In the genomic region with DNA sequence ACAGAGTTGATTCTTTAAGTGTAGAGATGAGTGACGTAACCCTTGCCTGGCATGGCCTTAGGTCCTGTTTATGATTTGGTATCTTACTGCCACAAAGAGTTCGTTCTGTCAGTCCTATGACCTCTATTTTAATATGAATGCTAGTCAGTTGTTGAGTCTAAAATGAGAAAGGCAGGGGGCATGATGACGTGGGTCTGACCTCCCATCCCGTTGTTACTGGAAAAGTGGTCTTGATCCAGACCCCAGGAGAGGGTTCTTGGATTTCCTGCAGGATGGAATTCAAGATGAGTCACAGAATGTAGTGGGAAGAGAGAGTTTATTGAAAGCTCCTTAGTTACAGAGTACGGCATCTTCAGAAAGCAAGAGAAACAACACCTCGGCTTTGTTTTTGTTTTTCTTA, we compare ENCODE assay signal across 1 cellular context.
TF ChIP-seq lines count a peak whose summit lies in the region.

No MANE protein-coding gene starts in this region.

TF ChIP-seq in GM23338, 12 proteins besides CTCF, POLR2A, EP300 and RAD21 (continued from another document):
- TF ChIP-seq, protein P1, sequence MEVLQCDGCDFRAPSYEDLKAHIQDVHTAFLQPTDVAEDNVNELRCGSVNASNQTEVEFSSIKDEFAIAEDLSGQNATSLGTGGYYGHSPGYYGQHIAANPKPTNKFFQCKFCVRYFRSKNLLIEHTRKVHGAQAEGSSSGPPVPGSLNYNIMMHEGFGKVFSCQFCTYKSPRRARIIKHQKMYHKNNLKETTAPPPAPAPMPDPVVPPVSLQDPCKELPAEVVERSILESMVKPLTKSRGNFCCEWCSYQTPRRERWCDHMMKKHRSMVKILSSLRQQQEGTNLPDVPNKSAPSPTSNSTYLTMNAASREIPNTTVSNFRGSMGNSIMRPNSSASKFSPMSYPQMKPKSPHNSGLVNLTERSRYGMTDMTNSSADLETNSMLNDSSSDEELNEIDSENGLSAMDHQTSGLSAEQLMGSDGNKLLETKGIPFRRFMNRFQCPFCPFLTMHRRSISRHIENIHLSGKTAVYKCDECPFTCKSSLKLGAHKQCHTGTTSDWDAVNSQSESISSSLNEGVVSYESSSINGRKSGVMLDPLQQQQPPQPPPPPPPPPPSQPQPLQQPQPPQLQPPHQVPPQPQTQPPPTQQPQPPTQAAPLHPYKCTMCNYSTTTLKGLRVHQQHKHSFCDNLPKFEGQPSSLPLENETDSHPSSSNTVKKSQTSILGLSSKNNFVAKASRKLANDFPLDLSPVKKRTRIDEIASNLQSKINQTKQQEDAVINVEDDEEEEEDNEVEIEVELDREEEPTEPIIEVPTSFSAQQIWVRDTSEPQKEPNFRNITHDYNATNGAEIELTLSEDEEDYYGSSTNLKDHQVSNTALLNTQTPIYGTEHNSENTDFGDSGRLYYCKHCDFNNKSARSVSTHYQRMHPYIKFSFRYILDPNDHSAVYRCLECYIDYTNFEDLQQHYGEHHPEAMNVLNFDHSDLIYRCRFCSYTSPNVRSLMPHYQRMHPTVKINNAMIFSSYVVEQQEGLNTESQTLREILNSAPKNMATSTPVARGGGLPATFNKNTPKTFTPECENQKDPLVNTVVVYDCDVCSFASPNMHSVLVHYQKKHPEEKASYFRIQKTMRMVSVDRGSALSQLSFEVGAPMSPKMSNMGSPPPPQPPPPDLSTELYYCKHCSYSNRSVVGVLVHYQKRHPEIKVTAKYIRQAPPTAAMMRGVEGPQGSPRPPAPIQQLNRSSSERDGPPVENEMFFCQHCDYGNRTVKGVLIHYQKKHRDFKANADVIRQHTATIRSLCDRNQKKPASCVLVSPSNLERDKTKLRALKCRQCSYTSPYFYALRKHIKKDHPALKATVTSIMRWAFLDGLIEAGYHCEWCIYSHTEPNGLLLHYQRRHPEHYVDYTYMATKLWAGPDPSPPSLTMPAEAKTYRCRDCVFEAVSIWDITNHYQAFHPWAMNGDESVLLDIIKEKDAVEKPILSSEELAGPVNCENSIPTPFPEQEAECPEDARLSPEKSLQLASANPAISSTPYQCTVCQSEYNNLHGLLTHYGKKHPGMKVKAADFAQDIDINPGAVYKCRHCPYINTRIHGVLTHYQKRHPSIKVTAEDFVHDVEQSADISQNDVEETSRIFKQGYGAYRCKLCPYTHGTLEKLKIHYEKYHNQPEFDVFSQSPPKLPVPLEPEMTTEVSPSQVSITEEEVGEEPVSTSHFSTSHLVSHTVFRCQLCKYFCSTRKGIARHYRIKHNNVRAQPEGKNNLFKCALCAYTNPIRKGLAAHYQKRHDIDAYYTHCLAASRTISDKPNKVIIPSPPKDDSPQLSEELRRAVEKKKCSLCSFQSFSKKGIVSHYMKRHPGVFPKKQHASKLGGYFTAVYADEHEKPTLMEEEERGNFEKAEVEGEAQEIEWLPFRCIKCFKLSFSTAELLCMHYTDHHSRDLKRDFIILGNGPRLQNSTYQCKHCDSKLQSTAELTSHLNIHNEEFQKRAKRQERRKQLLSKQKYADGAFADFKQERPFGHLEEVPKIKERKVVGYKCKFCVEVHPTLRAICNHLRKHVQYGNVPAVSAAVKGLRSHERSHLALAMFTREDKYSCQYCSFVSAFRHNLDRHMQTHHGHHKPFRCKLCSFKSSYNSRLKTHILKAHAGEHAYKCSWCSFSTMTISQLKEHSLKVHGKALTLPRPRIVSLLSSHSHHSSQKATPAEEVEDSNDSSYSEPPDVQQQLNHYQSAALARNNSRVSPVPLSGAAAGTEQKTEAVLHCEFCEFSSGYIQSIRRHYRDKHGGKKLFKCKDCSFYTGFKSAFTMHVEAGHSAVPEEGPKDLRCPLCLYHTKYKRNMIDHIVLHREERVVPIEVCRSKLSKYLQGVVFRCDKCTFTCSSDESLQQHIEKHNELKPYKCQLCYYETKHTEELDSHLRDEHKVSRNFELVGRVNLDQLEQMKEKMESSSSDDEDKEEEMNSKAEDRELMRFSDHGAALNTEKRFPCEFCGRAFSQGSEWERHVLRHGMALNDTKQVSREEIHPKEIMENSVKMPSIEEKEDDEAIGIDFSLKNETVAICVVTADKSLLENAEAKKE (CRISPR knock-in tag; IDR thresholded peaks at IDR 0.05), result no peak
- TF ChIP-seq STAT1 (IDR thresholded peaks at IDR 0.05; ENCODE audit: unreplicated experiment), result no peak
- TF ChIP-seq POLR2AphosphoS5 (IDR thresholded peaks at IDR 0.05; ENCODE audit: low read depth), result no peak
- TF ChIP-seq ZNF114 (CRISPR knock-in tag; IDR thresholded peaks at IDR 0.05), result no peak
- no peak for TF ChIP-seq NANOG (IDR thresholded peaks at IDR 0.05; ENCODE audit: borderline replicate concordance)
- TF ChIP-seq, protein P2, sequence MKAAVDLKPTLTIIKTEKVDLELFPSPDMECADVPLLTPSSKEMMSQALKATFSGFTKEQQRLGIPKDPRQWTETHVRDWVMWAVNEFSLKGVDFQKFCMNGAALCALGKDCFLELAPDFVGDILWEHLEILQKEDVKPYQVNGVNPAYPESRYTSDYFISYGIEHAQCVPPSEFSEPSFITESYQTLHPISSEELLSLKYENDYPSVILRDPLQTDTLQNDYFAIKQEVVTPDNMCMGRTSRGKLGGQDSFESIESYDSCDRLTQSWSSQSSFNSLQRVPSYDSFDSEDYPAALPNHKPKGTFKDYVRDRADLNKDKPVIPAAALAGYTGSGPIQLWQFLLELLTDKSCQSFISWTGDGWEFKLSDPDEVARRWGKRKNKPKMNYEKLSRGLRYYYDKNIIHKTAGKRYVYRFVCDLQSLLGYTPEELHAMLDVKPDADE (IDR thresholded peaks at IDR 0.05), result no peak
- TF ChIP-seq JUNB (IDR thresholded peaks at IDR 0.05; ENCODE audit: unreplicated experiment), result no peak
- no peak for TF ChIP-seq EZH2phosphoT487 (IDR thresholded peaks at IDR 0.05; ENCODE audit: unreplicated experiment)
- no peak for TF ChIP-seq ZNF331 (CRISPR knock-in tag; IDR thresholded peaks at IDR 0.05; ENCODE audit: low read depth)
- no peak for TF ChIP-seq CREB1 (CRISPR knock-in tag; IDR thresholded peaks at IDR 0.05; ENCODE audit: low read depth)
